27 cellular contexts compared by ENCODE assay signal in genomic region chr5:5788793-5789192, GRCh38.
"Had no signal": no experiment of that assay in that cellular context is flagged by ENCODE, and none has a peak within 500 bp of the region (broad histone marks: within the 10 kb centered on the region; RNA-seq: fewer than 3 reads in every experiment).

No MANE protein-coding gene starts in this region.

- H3K4me1 Mint-ChIP-seq: activated CD4-positive, alpha-beta T cell treated with anti-CD3 and anti-CD28 coated beads, Interleukin-2, amount 10 ng/mL, durations not matched to agents 7 days and 5 days; activated naive CD8-positive, alpha-beta T cell treated with anti-CD3 and anti-CD28 coated beads, Interleukin-2, amount 50 U/mL, for 24 hours had no signal

- H3K27me3 Mint-ChIP-seq: activated CD4-positive, alpha-beta T cell treated with anti-CD3 and anti-CD28 coated beads, Interleukin-2, amount 10 ng/mL, durations not matched to agents 7 days and 5 days; activated naive CD8-positive, alpha-beta T cell treated with anti-CD3 and anti-CD28 coated beads, Interleukin-2, amount 50 U/mL, for 24 hours had no signal

- H3K4me3 Mint-ChIP-seq: activated CD4-positive, alpha-beta memory T cell treated with anti-CD3 and anti-CD28 coated beads for 36 hours; activated CD4-positive, alpha-beta T cell treated with anti-CD3 and anti-CD28 coated beads, Interleukin-2, amount 10 ng/mL, durations not matched to agents 7 days and 5 days; activated naive CD8-positive, alpha-beta T cell treated with anti-CD3 and anti-CD28 coated beads, Interleukin-2, amount 50 U/mL, for 24 hours; activated T-cell treated with anti-CD3 and anti-CD28 coated beads, Interleukin-2, amount 50 U/mL, for 4 hours; T-helper 1 cell treated with Interleukin-12 subunit alpha and Interleukin-12 subunit beta and Interleukin-4 antibody, amounts not matched to agents 30 μg/mL and 1 μg/mL, for 36 hours had no signal

- H3K36me3 ChIP-seq: ascending aorta, SJSA1 had no signal

- H3K36me3 Mint-ChIP-seq: activated CD4-positive, alpha-beta memory T cell treated with anti-CD3 and anti-CD28 coated beads for 36 hours had no signal

- H3K27ac ChIP-seq: ascending aorta, body of pancreas, SJSA1 had no signal

- H3K9me3 ChIP-seq: ascending aorta, body of pancreas, SJSA1 had no signal

- H3K27ac Mint-ChIP-seq: activated CD4-positive, alpha-beta memory T cell treated with anti-CD3 and anti-CD28 coated beads for 36 hours; activated CD4-positive, alpha-beta T cell treated with anti-CD3 and anti-CD28 coated beads, Interleukin-2, amount 10 ng/mL, durations not matched to agents 7 days and 5 days; activated naive CD4-positive, alpha-beta T cell treated with anti-CD3 and anti-CD28 coated beads, Interleukin-2, amount 50 U/mL, for 72 hours; activated naive CD8-positive, alpha-beta T cell treated with anti-CD3 and anti-CD28 coated beads, Interleukin-2, amount 50 U/mL, for 24 hours; T-helper 1 cell treated with Interleukin-12 subunit alpha and Interleukin-12 subunit beta and Interleukin-4 antibody, amounts not matched to agents 30 μg/mL and 1 μg/mL, for 36 hours had no signal

- DNase-seq: activated CD4-positive, alpha-beta memory T cell treated with anti-CD3 and anti-CD28 coated beads for 36 hours; activated CD4-positive, alpha-beta T cell treated with anti-CD3 and anti-CD28 coated beads, Interleukin-2, amount 10 ng/mL, durations not matched to agents 7 days and 5 days; activated CD4-positive, CD25-positive, alpha-beta regulatory T cell; activated CD8-positive, alpha-beta memory T cell treated with anti-CD3 and anti-CD28 coated beads for 24 hours; activated effector memory CD4-positive, alpha-beta T cell treated with anti-CD3 and anti-CD28 coated beads, Interleukin-2, amount 50 U/mL, for 16 hours; activated naive CD4-positive, alpha-beta T cell treated with Interleukin-2 at 50 U/mL for 16 hours; activated naive CD8-positive, alpha-beta T cell treated with anti-CD3 and anti-CD28 coated beads, Interleukin-2, amount 50 U/mL, for 24 hours; activated T-cell treated with anti-CD3 and anti-CD28 coated beads, Interleukin-2, amount 50 U/mL, for 4 hours; amniotic stem cell; body of pancreas; central memory CD4-positive, alpha-beta T cell; Karpas-422; MM.1S; NCI-H1105; NCI-H1436; NCI-H1694 treated with DMSO at 0.1 percent for 48 hours; NCI-H2081; NCI-H446; NCI-H524; PC-3; SHP77 had no signal

- ATAC-seq: activated naive CD4-positive, alpha-beta T cell treated with anti-CD3 and anti-CD28 coated beads, Interleukin-2, amount 50 U/mL, for 72 hours; activated naive CD8-positive, alpha-beta T cell treated with anti-CD3 and anti-CD28 coated beads, Interleukin-2, amount 50 U/mL, for 24 hours; activated T-cell treated with anti-CD3 and anti-CD28 coated beads, Interleukin-2, amount 50 U/mL, for 4 hours; body of pancreas; K562; PC-3; SK-N-SH treated with all-trans-retinoic acid at 6 μM for 48 hours had no signal

- H3K27me3 ChIP-seq: ascending aorta, body of pancreas, SJSA1 had no signal

- H3K4me3 ChIP-seq: ascending aorta, body of pancreas, K562, SJSA1 had no signal

- H3K4me1 ChIP-seq: ascending aorta had no signal
